ENCODE assay signal across 9 cellular contexts in genomic region chr13:38763446-38764381, GRCh38.
DNase-seq lines count a peak whose midpoint lies in the region; ATAC-seq and FAIRE-seq lines count a peak whose summit lies in the region.
"Had no signal": no experiment of that assay in that cellular context is flagged by ENCODE, and none has a peak within 500 bp of the region (broad histone marks: within the 10 kb centered on the region; RNA-seq: fewer than 3 reads in every experiment).

No MANE protein-coding gene starts in this region.

- WGBS in small intestine, 3 donors: 22 to 27% (median 25%) methylated on average over 7 of the region's 7 CpGs

- ATAC-seq in GM19023 (IDR thresholded peaks at IDR 0.05; ENCODE audit: unreplicated experiment) (no peak), GM21515 (IDR thresholded peaks at IDR 0.05; ENCODE audit: unreplicated experiment) (no peak)

- H3K4me1 ChIP-seq in small intestine (ENCODE audit: control insufficient read depth in 2 of 2, insufficient read depth in 1 of 2, low read depth in 1 of 2, low read length in 1 of 2): no peaks in the 10 kb centered on the region

- no peak overlapping the region for H3K9ac ChIP-seq in SK-N-MC (ENCODE audit: insufficient read length)

- H3K27ac ChIP-seq in SK-N-MC (no peak overlapping the region), small intestine (ENCODE audit: low read depth in 1 of 2, low read length in 1 of 2) (no peak overlapping the region)

- H3K36me3 ChIP-seq in SK-N-MC (ENCODE audit: insufficient read depth, low read length) (no peaks in the 10 kb centered on the region), small intestine (ENCODE audit: control insufficient read depth in 2 of 2, insufficient read depth in 2 of 2, low read length in 2 of 2) (no peaks in the 10 kb centered on the region)

- no peak for FAIRE-seq in HTR-8/SVneo (lab: Jason Lieb, UNC)
- FAIRE-seq in small intestine (lab: Jason Lieb, UNC): no peak

- H3K4me3 ChIP-seq in SK-N-MC (peak overlapping the region; percentile 38), small intestine (ENCODE audit: low read depth in 1 of 2, low read length in 2 of 2) (no peak overlapping the region)

- peaks cover 0 to 1% of the 10 kb centered on the region in 2 donors for H3K27me3 ChIP-seq in small intestine (ENCODE audit: control insufficient read depth in 2 of 2, insufficient read depth in 2 of 2, low read length in 2 of 2)

- H3K9me3 ChIP-seq in SK-N-MC (ENCODE audit: low read depth, low read length) (no peaks in the 10 kb centered on the region), small intestine (ENCODE audit: control insufficient read depth, low read depth) (no peaks in the 10 kb centered on the region)

- DNase-seq in GM04504 (ENCODE audit: low read depth) (peak; percentile 0), HTR-8/SVneo (ENCODE audit: insufficient read length, low spot score) (peak; percentile 7), SK-N-MC (ENCODE audit: low read depth, low spot score) (peak; percentile 30), glomerular visceral epithelial cell (ENCODE audit: extremely low spot score) (peak; percentile 36), small intestine (peak; percentile 35)
- no peak for DNase-seq in activated CD8-positive, alpha-beta memory T cell treated with anti-CD3 and anti-CD28 coated beads for 24 hours
- DNase-seq: activated B cell treated with CpG ODN at 0.5 μM for 24 hours had no signal
